11 cellular contexts compared by ENCODE assay signal in the genomic region with DNA sequence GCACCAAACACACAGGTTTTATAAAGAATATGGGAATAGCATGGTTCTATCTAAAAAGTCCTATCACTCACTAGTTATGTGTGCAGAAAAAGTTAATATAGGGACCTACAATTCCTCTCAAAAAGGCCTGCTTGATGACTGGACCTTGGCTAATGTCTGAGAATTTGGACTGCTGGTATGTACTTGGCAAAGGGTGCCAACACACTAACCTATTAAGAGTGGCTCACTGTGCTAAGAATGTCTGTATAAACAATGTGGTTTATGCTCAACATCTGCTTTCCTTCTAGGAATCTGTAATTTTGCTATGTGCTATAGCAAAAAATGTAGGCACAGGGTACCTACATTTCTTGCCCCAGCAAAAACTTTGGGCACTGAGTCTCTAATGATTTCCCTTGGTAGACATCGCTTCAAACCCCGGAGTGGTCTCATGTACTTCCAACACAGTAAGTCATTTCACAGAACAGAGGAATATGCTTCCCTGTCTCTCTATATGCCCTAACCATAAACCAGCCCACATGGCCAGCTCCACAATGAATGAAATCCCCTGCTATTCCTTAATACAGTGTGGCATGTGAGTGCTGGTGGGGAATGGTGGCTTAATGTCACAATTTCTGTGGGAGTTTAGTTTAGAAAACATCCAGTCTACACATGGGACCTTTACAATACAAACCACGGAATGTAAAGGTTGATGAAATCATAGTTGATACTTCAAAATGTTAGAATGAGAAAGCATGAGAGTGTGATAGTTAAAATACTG.
A peak's percentile ranks its signal among the peaks of the same experiment; 100 is the strongest.
DNase-seq lines count a peak whose midpoint lies in the region; ATAC-seq, FAIRE-seq and TF ChIP-seq lines count a peak whose summit lies in the region.
"Had no signal": no experiment of that assay in that cellular context is flagged by ENCODE, and none has a peak within 500 bp of the region (broad histone marks: within the 10 kb centered on the region; RNA-seq: fewer than 3 reads in every experiment).

No MANE protein-coding gene starts in this region.

- peaks cover 35% of the 10 kb centered on the region for H3K36me3 Mint-ChIP-seq in activated naive CD8-positive, alpha-beta T cell treated with anti-CD3 and anti-CD28 coated beads for 36 hours

- peak overlapping the region; percentile 42 for H3K9ac ChIP-seq in keratinocyte (ENCODE audit: control insufficient read depth, extremely low read depth, insufficient read depth, low read length)

- H3K9me3 Mint-ChIP-seq in activated naive CD8-positive, alpha-beta T cell treated with anti-CD3 and anti-CD28 coated beads for 36 hours, result no peaks in the 10 kb centered on the region

- no peak overlapping the region for H3K27ac Mint-ChIP-seq in activated naive CD8-positive, alpha-beta T cell treated with anti-CD3 and anti-CD28 coated beads for 36 hours

- peaks cover 4% of the 10 kb centered on the region for H3K79me2 ChIP-seq in keratinocyte (ENCODE audit: control insufficient read depth, insufficient read depth, low read length)

- H3K27me3 Mint-ChIP-seq in activated naive CD8-positive, alpha-beta T cell treated with anti-CD3 and anti-CD28 coated beads for 36 hours, result no peaks in the 10 kb centered on the region

- TF ChIP-seq CTCF in AG04449 (IDR thresholded peaks at IDR 0.05; ENCODE audit: insufficient read depth, low read length, missing control alignments) (no peak), brain microvascular endothelial cell (IDR thresholded peaks at IDR 0.05; ENCODE audit: low read depth, low read length, missing control alignments) (no peak), keratinocyte (optimal IDR thresholded peaks at IDR 0.05 in 1 of 3, IDR thresholded peaks at IDR 0.05 in 1 of 3, conservative IDR thresholded peaks at IDR 0.05 in 1 of 3; ENCODE audit: extremely low read depth in 1 of 3, insufficient read depth in 2 of 3, low read length in 3 of 3) (no peak)

- peaks cover 21% of the 10 kb centered on the region for H3K4me1 ChIP-seq in keratinocyte (ENCODE audit: control insufficient read depth, extremely low read depth, insufficient read depth, low read length)

- no peaks in the 10 kb centered on the region for H3K9me3 ChIP-seq in keratinocyte (ENCODE audit: control insufficient read depth, low read depth, low read length)

- peaks cover 2% of the 10 kb centered on the region for H3K9me1 ChIP-seq in keratinocyte (ENCODE audit: control insufficient read depth, extremely low read depth, insufficient read depth, low read length)

- peak overlapping the region; percentile 39 for H3K4me2 ChIP-seq in keratinocyte (ENCODE audit: control insufficient read depth, extremely low read depth, insufficient read depth, low read depth, low read length)

- in situ Hi-C loops in brain microvascular endothelial cell (cut with HindIII; ENCODE audit: low pct_ligation_motif_present, low sequenced_read_pairs), result no loop called here

- H3K4me3 ChIP-seq in AG04449 (ENCODE audit: low read depth, low read length) (no peak overlapping the region), brain microvascular endothelial cell (ENCODE audit: low read depth, low read length) (no peak overlapping the region), keratinocyte (ENCODE audit: control insufficient read depth in 2 of 3, extremely low read depth in 1 of 3, insufficient read depth in 2 of 3, low read depth in 1 of 3, low read length in 3 of 3) (no peak overlapping the region)

- CTCF ChIA-PET in AG04449 (lab: Yijun Ruan, JAX), result interaction anchor here (0.5 to 1.6 kb wide), 2 partner anchors 12 to 133 kb away, joined by 3 read pairs; no protein-coding TSS in a partner anchor

- H4K20me1 ChIP-seq in keratinocyte (ENCODE audit: control insufficient read depth, extremely low read depth, insufficient read depth, low read length), result peaks cover 4% of the 10 kb centered on the region

- H3K27ac ChIP-seq in brain microvascular endothelial cell, result peak overlapping the region; percentile 42
- H3K27ac ChIP-seq in keratinocyte (ENCODE audit: control insufficient read depth, insufficient read depth, low read length), result peak overlapping the region; percentile 60

- no peak overlapping the region for H3K4me3 Mint-ChIP-seq in activated naive CD8-positive, alpha-beta T cell treated with anti-CD3 and anti-CD28 coated beads for 36 hours

- dilution Hi-C loops in keratinocyte (cut with MboI; ENCODE audit: extremely low pct_ligation_motif_present, low sequenced_read_pairs), result no loop called here

- H2AFZ ChIP-seq in keratinocyte (ENCODE audit: control insufficient read depth, low read length), result no peak overlapping the region

- FAIRE-seq in keratinocyte (lab: Jason Lieb, UNC), result peak; percentile 81

- H3K27me3 ChIP-seq in brain microvascular endothelial cell (replicated peaks) (no peaks in the 10 kb centered on the region), keratinocyte (ENCODE audit: control insufficient read depth, extremely low read depth, insufficient read depth, low read length) (no peaks in the 10 kb centered on the region)

- DNase-seq in AG04449 (ENCODE audit: low read depth, low spot score), result peak; percentile 95
- peak; percentile 88 for DNase-seq in HS-5 (ENCODE audit: low read depth)
- DNase-seq in brain microvascular endothelial cell, result peak; percentile 91
- peak; percentile 62 for DNase-seq in keratinocyte (ENCODE audit: low read depth, low spot score)
- DNase-seq in activated naive CD8-positive, alpha-beta T cell treated with anti-CD3 and anti-CD28 coated beads for 36 hours, result no peak
- no peak for DNase-seq in cerebellar cortex (ENCODE audit: low spot score)
- no peak for DNase-seq in NCI-H187 treated with DMSO at 0.1 percent for 48 hours (lab: John Stamatoyannopoulos, UW)
- DNase-seq: activated CD4-positive, alpha-beta T cell treated with anti-CD3 and anti-CD28 coated beads for 4 hours; activated naive CD4-positive, alpha-beta T cell treated with Interleukin-2 at 50 U/mL for 16 hours; NCI-H2107 had no signal

- POLR2A ChIA-PET in AG04449 (lab: Yijun Ruan, JAX), result interaction anchor here (0.7 kb wide), 1 partner anchor 126 kb away, joined by 3 read pairs; no protein-coding TSS in a partner anchor

- no peaks in the 10 kb centered on the region for H3K4me1 Mint-ChIP-seq in activated naive CD8-positive, alpha-beta T cell treated with anti-CD3 and anti-CD28 coated beads for 36 hours

- no peak for ATAC-seq in HG02840 (IDR thresholded peaks at IDR 0.05; ENCODE audit: low FRiP score, unreplicated experiment)

- H3K36me3 ChIP-seq in brain microvascular endothelial cell (replicated peaks) (peaks cover 20% of the 10 kb centered on the region), keratinocyte (ENCODE audit: control insufficient read depth in 2 of 2, extremely low read depth in 1 of 2, insufficient read depth in 2 of 2, low read length in 2 of 2) (peaks cover 15 to 38% of the 10 kb centered on the region in 2 experiments)

Comparison
In these comparisons a context has a peak if more than half of its experiments do, and no peak if none do; other contexts are left out.
1. DNase-seq: peak in AG04449 (single experiment), HS-5 (single experiment), brain microvascular endothelial cell (single experiment) and keratinocyte (single experiment); none in activated naive CD8-positive, alpha-beta T cell treated with anti-CD3 and anti-CD28 coated beads for 36 hours (single experiment), cerebellar cortex (single experiment) and NCI-H187 treated with DMSO at 0.1 percent for 48 hours (single experiment).